ENCODE assay signal across 25 cellular contexts in the genomic region with DNA sequence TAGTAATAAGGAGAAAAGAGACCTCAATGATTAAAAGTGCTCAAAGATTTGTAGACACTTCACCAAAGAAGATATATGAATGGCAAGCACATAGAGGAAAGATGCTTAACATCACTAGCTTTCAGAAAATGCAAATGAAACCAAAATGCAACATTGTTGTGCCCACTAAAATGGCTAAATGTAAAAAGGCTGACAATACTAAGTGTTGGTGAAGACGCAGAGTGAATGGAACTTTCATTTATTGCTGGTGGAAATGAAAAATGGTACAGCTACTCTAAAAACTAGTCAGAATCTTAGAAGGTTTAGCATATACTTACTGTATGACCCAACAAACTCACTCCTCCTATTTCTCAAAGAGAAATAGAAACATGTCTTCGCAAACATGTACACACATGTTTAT.
"Had no signal": no experiment of that assay in that cellular context is flagged by ENCODE, and none has a peak within 500 bp of the region (broad histone marks: within the 10 kb centered on the region; RNA-seq: fewer than 3 reads in every experiment).

No MANE protein-coding gene starts in this region.

- FAIRE-seq: colon, endothelial cell of umbilical vein, islet of Langerhans, keratinocyte had no signal

- H3K4me1 ChIP-seq: gastrocnemius medialis, heart right ventricle, left lung, lower lobe of right lung had no signal

- ATAC-seq: gastrocnemius medialis, heart right ventricle, left cardiac atrium, left lung, left ventricle myocardium superior, lower lobe of right lung, mucosa of descending colon had no signal

- H3K4me3 ChIP-seq: coronary artery, dorsolateral prefrontal cortex, esophagus squamous epithelium, gastrocnemius medialis, heart right ventricle, left lung, lower lobe of right lung, mucosa of descending colon had no signal

- H3K4me1 Mint-ChIP-seq: naive B cell had no signal

- H3K27ac Mint-ChIP-seq: mesothelial cell of epicardium had no signal

- H3K27me3 ChIP-seq: dorsolateral prefrontal cortex, esophagus squamous epithelium, heart right ventricle, left lung had no signal

- H3K36me3 ChIP-seq: esophagus squamous epithelium, gastrocnemius medialis, heart right ventricle, left lung, lower lobe of right lung had no signal

- H3K4me3 Mint-ChIP-seq: mesothelial cell of epicardium had no signal

- H3K27ac ChIP-seq: coronary artery, dorsolateral prefrontal cortex, esophagus squamous epithelium, gastrocnemius medialis, heart right ventricle, left lung, lower lobe of right lung had no signal

- DNase-seq: dermis blood vessel endothelial cell; dorsolateral prefrontal cortex; effector CD4-positive, alpha-beta T cell; effector memory CD4-positive, alpha-beta T cell; esophagus squamous epithelium; foreskin fibroblast; foreskin melanocyte; gastrocnemius medialis; glutamatergic neuron; head of caudate nucleus; heart right ventricle; hippocampal formation; left cardiac atrium; left lung; left ventricle myocardium superior; lower lobe of right lung; mesenchymal stem cell; mucosa of descending colon; naive B cell had no signal
